Comparison of ENCODE assay signal across 3 cellular contexts in genomic region chr17:70105154-70105553, GRCh38.
TF ChIP-seq lines count a peak whose summit lies in the region.

No MANE protein-coding gene starts in this region.

TF ChIP-seq in A549, 52 proteins besides CTCF, POLR2A, EP300 and RAD21 (continued from another document):
- TF ChIP-seq CBX8 (IDR thresholded peaks at IDR 0.05) (no peak), ATOH8 (CRISPR knock-in tag; IDR thresholded peaks at IDR 0.05; ENCODE audit: low read depth) (no peak), HOXA7 (CRISPR knock-in tag; IDR thresholded peaks at IDR 0.05) (no peak), RARB (CRISPR knock-in tag; IDR thresholded peaks at IDR 0.05) (no peak), ELK1 (IDR thresholded peaks at IDR 0.05; ENCODE audit: low read depth, low read length) (no peak), HOXB5 (CRISPR knock-in tag; IDR thresholded peaks at IDR 0.05) (no peak), FOSB (CRISPR knock-in tag; IDR thresholded peaks at IDR 0.05) (no peak), HMGXB4 (CRISPR knock-in tag; IDR thresholded peaks at IDR 0.05; ENCODE audit: borderline replicate concordance) (no peak), CEBPB (IDR thresholded peaks at IDR 0.05) (no peak), CHD2 (IDR thresholded peaks at IDR 0.05; ENCODE audit: low read length, partially characterized antibody) (no peak), JUN (IDR thresholded peaks at IDR 0.05) (no peak)
TF ChIP-seq in A549: peak in this region for 0.

TF ChIP-seq in GM23338, 12 proteins besides CTCF, POLR2A, EP300 and RAD21 (continued from another document):
- TF ChIP-seq ZNF462 (CRISPR knock-in tag; IDR thresholded peaks at IDR 0.05) (no peak), REST (IDR thresholded peaks at IDR 0.05; ENCODE audit: unreplicated experiment) (no peak), EZH2phosphoT487 (IDR thresholded peaks at IDR 0.05; ENCODE audit: unreplicated experiment) (no peak), ZNF114 (CRISPR knock-in tag; IDR thresholded peaks at IDR 0.05) (no peak), JUNB (IDR thresholded peaks at IDR 0.05; ENCODE audit: unreplicated experiment) (no peak), CREB1 (CRISPR knock-in tag; IDR thresholded peaks at IDR 0.05; ENCODE audit: low read depth) (no peak), NANOG (IDR thresholded peaks at IDR 0.05; ENCODE audit: borderline replicate concordance) (no peak)

TF ChIP-seq in neural cell, 6 proteins besides CTCF, POLR2A, EP300 and RAD21 (continued from another document):
- TF ChIP-seq REST (IDR thresholded peaks at IDR 0.05; ENCODE audit: borderline replicate concordance), result peak; percentile 91
